ENCODE assay signal across 10 cellular contexts in genomic region chr14:90087433-90087832, GRCh38. TPM values are rescaled to one million over a fixed set of nuclear protein-coding genes. Genes with fewer than 3 reads are reported as not detected.
DNase-seq lines count a peak whose midpoint lies in the region; ATAC-seq and TF ChIP-seq lines count a peak whose summit lies in the region.
"Had no signal": no experiment of that assay in that cellular context is flagged by ENCODE, and none has a peak within 500 bp of the region (broad histone marks: within the 10 kb centered on the region; RNA-seq: fewer than 3 reads in every experiment).

No MANE protein-coding gene starts in this region.

- no peak overlapping the region for H3K27ac ChIP-seq in GM23248
- no peak overlapping the region for H3K27ac ChIP-seq in gastrocnemius medialis
- no peak overlapping the region for H3K27ac ChIP-seq in stomach

- TF ChIP-seq POLR2A in gastrocnemius medialis (IDR thresholded peaks at IDR 0.05) (no peak), stomach (IDR thresholded peaks at IDR 0.05) (no peak)

- H3K27me3 ChIP-seq in GM23248 (replicated peaks; ENCODE audit: insufficient read depth), result peaks cover 8% of the 10 kb centered on the region; the same call in 1 of the 2 replicates
- no peaks in the 10 kb centered on the region for H3K27me3 ChIP-seq in gastrocnemius medialis
- no peaks in the 10 kb centered on the region for H3K27me3 ChIP-seq in stomach

- H3K4me3 ChIP-seq in GM23248 (no peak overlapping the region), foreskin fibroblast (ENCODE audit: low read depth in 1 of 2, low read length in 2 of 2) (no peak overlapping the region), gastrocnemius medialis (no peak overlapping the region), stomach (no peak overlapping the region)

- no peaks in the 10 kb centered on the region for H3K79me2 ChIP-seq in GM23248 (ENCODE audit: insufficient read depth)

- H3F3A ChIP-seq in GM23248 (ENCODE audit: insufficient read depth), result no peaks in the 10 kb centered on the region

- no peaks in the 10 kb centered on the region for H4K20me1 ChIP-seq in GM23248 (ENCODE audit: insufficient read depth)

- intact Hi-C loops in gastrocnemius medialis (cut with DNase I; ENCODE audit: low total_unique reads) (no loop called here), stomach (cut with DNase I; ENCODE audit: low total_unique reads) (no loop called here)

- H3K9ac ChIP-seq in GM23248, result no peak overlapping the region

- H3K9me2 ChIP-seq in GM23248 (ENCODE audit: insufficient read depth), result no peaks in the 10 kb centered on the region

- ATAC-seq in gastrocnemius medialis, result peak in 1 of 2 donors; percentile 92
- no peak for ATAC-seq in stimulated activated naive CD8-positive, alpha-beta T cell treated with anti-CD3 and anti-CD28 coated beads, Interleukin-15, Interleukin-2, amounts not matched to agents 100 U/mL and 50 U/mL, for 24 hours

- H3K36me3 ChIP-seq in GM23248 (ENCODE audit: low read depth), result no peaks in the 10 kb centered on the region
- no peaks in the 10 kb centered on the region for H3K36me3 ChIP-seq in gastrocnemius medialis
- no peaks in the 10 kb centered on the region for H3K36me3 ChIP-seq in stomach

- H2AFZ ChIP-seq in GM23248, result no peak overlapping the region

- in situ Hi-C loops in GM23248 (cut with MboI) (no loop called here), gastrocnemius medialis (cut with MboI; ENCODE audit: low sequenced_read_pairs in 4 of 4) (no loop called here)

- H3K4me2 ChIP-seq in GM23248 (ENCODE audit: unreplicated experiment), result no peak overlapping the region

- H3K9me3 ChIP-seq in GM23248 (ENCODE audit: low read depth), result no peaks in the 10 kb centered on the region
- no peaks in the 10 kb centered on the region for H3K9me3 ChIP-seq in gastrocnemius medialis
- H3K9me3 ChIP-seq in stomach, result no peaks in the 10 kb centered on the region

- 31 to 40% methylated on average over 6 of the region's 6 CpGs for WGBS in GM23248 (ENCODE audit: low coverage in 1 of 2, low lambda C conversion rate in 2 of 2, missing lambda C conversion rate in 2 of 2), 2 experiments
- WGBS in stomach, 5 donors, result 73 to 80% (median 75%) methylated on average over 6 of the region's 6 CpGs

- H3K4me1 ChIP-seq in GM23248 (ENCODE audit: insufficient read depth), result peaks cover 12% of the 10 kb centered on the region
- no peaks in the 10 kb centered on the region for H3K4me1 ChIP-seq in gastrocnemius medialis
- H3K4me1 ChIP-seq in stomach, result peaks cover 0 to 5% (median 2%) of the 10 kb centered on the region in 4 donors

- TF ChIP-seq EP300 in stomach (IDR thresholded peaks at IDR 0.05), result no peak

- TF ChIP-seq CTCF in foreskin fibroblast (IDR thresholded peaks at IDR 0.05; ENCODE audit: low read depth, low read length) (no peak), gastrocnemius medialis (IDR thresholded peaks at IDR 0.05 in 4 of 5, conservative IDR thresholded peaks at IDR 0.05 in 1 of 5) (no peak), stomach (IDR thresholded peaks at IDR 0.05) (no peak)

- DNase-seq in GM23248, result peak; percentile 75
- DNase-seq in RPMI8226, result peak; percentile 14
- peak; percentile 21 to 33 for DNase-seq in foreskin fibroblast
- DNase-seq in gastrocnemius medialis, result peak; percentile 13 to 63
- DNase-seq in NCI-H526 treated with DMSO at 0.1 percent for 48 hours (lab: John Stamatoyannopoulos, UW), result no peak
- no peak for DNase-seq in stimulated activated naive CD8-positive, alpha-beta T cell treated with anti-CD3 and anti-CD28 coated beads, Interleukin-15, Interleukin-2, amounts not matched to agents 100 U/mL and 50 U/mL, for 24 hours
- DNase-seq in stomach, result no peak
- no peak for DNase-seq in activated effector memory CD4-positive, alpha-beta T cell treated with anti-CD3 and anti-CD28 coated beads, Interleukin-2, amount 50 U/mL, for 16 hours
- DNase-seq: dermis blood vessel endothelial cell, NCI-H1105 treated with DMSO at 0.1 percent for 48 hours had no signal

RNA-seq across cellular contexts. Expression of gene KCNK13, which starts 25.6 kb away (rescaled TPM):
- not detected in 2 replicates for total RNA-seq in GM23248 (2014; rRNA removed; shearing (Covaris generic))
- polyA plus RNA-seq in GM23248 (2016; fragmentation: Nextera tagmentation; extraction: Ambion mirVana) (not detected in 2 replicates), stomach (under 1 TPM in 2 of 3 donors, not detected in 1; 0.08 to 0.19 TPM)
- total RNA-seq in gastrocnemius medialis (not detected), stomach (1 to 10 TPM in 1 of 5 donors, under 1 TPM in 1, not detected in 3; 0.55 to 2.5 TPM)
- total RNA-seq: dermis blood vessel endothelial cell had no signal

Comparison
In these comparisons a context has a peak if more than half of its experiments do, and no peak if none do; other contexts are left out.
1. DNase-seq: peak in GM23248 (single experiment), RPMI8226 (single experiment), foreskin fibroblast (2 of 2) and gastrocnemius medialis (2 of 2); none in NCI-H526 treated with DMSO at 0.1 percent for 48 hours (single experiment), stimulated activated naive CD8-positive, alpha-beta T cell treated with anti-CD3 and anti-CD28 coated beads, Interleukin-15, Interleukin-2, amounts not matched to agents 100 U/mL and 50 U/mL, for 24 hours (single experiment), stomach (single experiment) and activated effector memory CD4-positive, alpha-beta T cell treated with anti-CD3 and anti-CD28 coated beads, Interleukin-2, amount 50 U/mL, for 16 hours (single experiment).